1 cellular context compared by ENCODE assay signal in genomic region chr2:166627893-166628292, GRCh38.
TF ChIP-seq lines count a peak whose summit lies in the region.

No MANE protein-coding gene starts in this region.

TF ChIP-seq in GM23338, 12 proteins besides CTCF, POLR2A, EP300 and RAD21 (continued from another document):
- no peak for TF ChIP-seq ZNF462 (CRISPR knock-in tag; IDR thresholded peaks at IDR 0.05)
- TF ChIP-seq STAT1 (IDR thresholded peaks at IDR 0.05; ENCODE audit: unreplicated experiment): no peak
- TF ChIP-seq ZNF331 (CRISPR knock-in tag; IDR thresholded peaks at IDR 0.05; ENCODE audit: low read depth): no peak
